ENCODE assay signal across 8 cellular contexts in the genomic region with DNA sequence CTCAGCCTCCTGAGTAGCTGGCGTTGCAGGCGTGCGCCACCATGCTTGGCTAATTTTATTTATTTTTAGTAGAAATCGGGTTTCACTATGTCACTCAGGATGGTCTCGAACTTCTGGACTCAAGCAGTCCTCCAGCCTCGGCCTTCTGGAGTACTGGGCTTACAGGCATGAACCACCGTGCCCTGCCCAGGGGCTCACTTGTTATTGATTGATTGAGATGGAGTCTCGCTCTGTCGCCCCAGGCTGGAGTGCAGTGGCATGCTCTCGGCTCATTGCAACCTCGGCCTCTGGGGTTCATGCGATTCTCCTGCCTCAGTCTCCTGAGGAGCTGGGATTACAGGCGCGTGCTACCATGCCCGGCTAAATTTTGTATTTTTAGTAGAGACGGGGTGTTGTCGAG. TPM values are rescaled to one million over a fixed set of nuclear protein-coding genes. Genes with fewer than 3 reads are reported as not detected.
DNase-seq lines count a peak whose midpoint lies in the region; ATAC-seq and TF ChIP-seq lines count a peak whose summit lies in the region.

No MANE protein-coding gene starts in this region.

- TF ChIP-seq CTCF in osteoblast (IDR thresholded peaks at IDR 0.05; ENCODE audit: extremely low read depth, low read depth, low read length) (no peak), Peyer's patch (IDR thresholded peaks at IDR 0.05) (no peak)

- no peak for TF ChIP-seq POLR2A in Peyer's patch (IDR thresholded peaks at IDR 0.05)

- H3K4me3 Mint-ChIP-seq in CD8-positive, alpha-beta memory T cell = peak overlapping the region; percentile 96 to 99 (median 98)
- peak overlapping the region; percentile 92 to 96 for H3K4me3 Mint-ChIP-seq in effector memory CD8-positive, alpha-beta T cell

- H3K27me3 ChIP-seq in CD8-positive, alpha-beta memory T cell (ENCODE audit: insufficient read depth, low read length, poor library complexity, severe bottlenecking) = no peaks in the 10 kb centered on the region
- no peaks in the 10 kb centered on the region for H3K27me3 ChIP-seq in NT2/D1 (ENCODE audit: insufficient read depth, insufficient read length)
- H3K27me3 ChIP-seq in osteoblast (ENCODE audit: insufficient read depth, low read length) = no peaks in the 10 kb centered on the region
- H3K27me3 ChIP-seq in Peyer's patch = no peaks in the 10 kb centered on the region

- no peaks in the 10 kb centered on the region for H3K9me3 Mint-ChIP-seq in CD8-positive, alpha-beta memory T cell
- no peaks in the 10 kb centered on the region for H3K9me3 Mint-ChIP-seq in effector memory CD8-positive, alpha-beta T cell

- H3K9me3 ChIP-seq in CD8-positive, alpha-beta memory T cell (ENCODE audit: low read length) = no peaks in the 10 kb centered on the region
- H3K9me3 ChIP-seq in NT2/D1 (ENCODE audit: insufficient read depth, low read length) = no peaks in the 10 kb centered on the region
- no peaks in the 10 kb centered on the region for H3K9me3 ChIP-seq in osteoblast (ENCODE audit: low read depth, low read length)
- no peaks in the 10 kb centered on the region for H3K9me3 ChIP-seq in Peyer's patch

- POLR2A ChIA-PET in CD8-positive, alpha-beta memory T cell (lab: Charles Lee) = no interaction called here

- H3K4me3 ChIP-seq in CD8-positive, alpha-beta memory T cell (ENCODE audit: low read length) = peak overlapping the region; percentile 76
- peak overlapping the region; percentile 97 for H3K4me3 ChIP-seq in NT2/D1 (ENCODE audit: insufficient read length, low read depth)
- H3K4me3 ChIP-seq in osteoblast (ENCODE audit: insufficient read depth, low read length) = peak overlapping the region; percentile 94
- peak overlapping the region in 2 of 4 donors; percentile 83 to 91 for H3K4me3 ChIP-seq in Peyer's patch

- peaks cover 0 to 25% (median 0%) of the 10 kb centered on the region in 3 donors for H3K36me3 Mint-ChIP-seq in CD8-positive, alpha-beta memory T cell
- H3K36me3 Mint-ChIP-seq in effector memory CD8-positive, alpha-beta T cell (ENCODE audit: insufficient read depth) = peaks cover 27% of the 10 kb centered on the region

- ATAC-seq in effector memory CD8-positive, alpha-beta T cell (replicated peaks) = no peak
- no peak for ATAC-seq in GM19452 (IDR thresholded peaks at IDR 0.05; ENCODE audit: unreplicated experiment)

- H3K27ac Mint-ChIP-seq in CD8-positive, alpha-beta memory T cell = peak overlapping the region in 6 of 8 donors; percentile 43 to 100 (median 100)
- H3K27ac Mint-ChIP-seq in effector memory CD8-positive, alpha-beta T cell = peak overlapping the region; percentile 99 to 100

- CTCF ChIA-PET in CD8-positive, alpha-beta memory T cell (lab: Charles Lee) = no interaction called here

- H2AFZ ChIP-seq in osteoblast (ENCODE audit: low read length) = no peak overlapping the region

- no peak for DNase-seq in CD8-positive, alpha-beta memory T cell
- no peak for DNase-seq in NT2/D1 (ENCODE audit: low read depth, low spot score)
- DNase-seq in effector memory CD8-positive, alpha-beta T cell = no peak
- no peak for DNase-seq in osteoblast (ENCODE audit: insufficient read length, low spot score, missing footprints)
- no peak for DNase-seq in Peyer's patch
- no peak for DNase-seq in NCI-H1436 treated with DMSO at 0.1 percent for 48 hours (lab: John Stamatoyannopoulos, UW)
- no peak for DNase-seq in medulla oblongata (ENCODE audit: extremely low spot score)

- H3K27ac ChIP-seq in CD8-positive, alpha-beta memory T cell (ENCODE audit: low read depth, low read length) = no peak overlapping the region
- H3K27ac ChIP-seq in osteoblast (ENCODE audit: low read depth, low read length) (peak overlapping the region; percentile 99), Peyer's patch (peak overlapping the region in 1 of 4 donors; percentile 99)

- H3K27me3 Mint-ChIP-seq in CD8-positive, alpha-beta memory T cell = no peaks in the 10 kb centered on the region
- no peaks in the 10 kb centered on the region for H3K27me3 Mint-ChIP-seq in effector memory CD8-positive, alpha-beta T cell

- H3K9ac ChIP-seq in NT2/D1 (ENCODE audit: insufficient read length, low read depth) = peak overlapping the region; percentile 61

- H3K4me1 ChIP-seq in CD8-positive, alpha-beta memory T cell (ENCODE audit: insufficient read depth, low read length) = peaks cover 33% of the 10 kb centered on the region
- H3K4me1 ChIP-seq in NT2/D1 (ENCODE audit: insufficient read depth, insufficient read length) (peaks cover 2% of the 10 kb centered on the region), osteoblast (ENCODE audit: insufficient read depth, low read length) (peaks cover 32% of the 10 kb centered on the region), Peyer's patch (peaks cover 0 to 42% (median 11%) of the 10 kb centered on the region in 4 donors)

- peaks cover 75% of the 10 kb centered on the region for H3K79me2 ChIP-seq in osteoblast (ENCODE audit: insufficient read depth, low read length)

- no peaks in the 10 kb centered on the region for H3K36me3 ChIP-seq in CD8-positive, alpha-beta memory T cell (ENCODE audit: insufficient read depth, low read length)
- peaks cover 6% of the 10 kb centered on the region for H3K36me3 ChIP-seq in NT2/D1 (ENCODE audit: insufficient read depth, insufficient read length, low read length)
- no peaks in the 10 kb centered on the region for H3K36me3 ChIP-seq in osteoblast (ENCODE audit: insufficient read depth, low read length)
- no peaks in the 10 kb centered on the region for H3K36me3 ChIP-seq in Peyer's patch

- peaks cover 60% of the 10 kb centered on the region for H4K20me1 ChIP-seq in osteoblast (ENCODE audit: insufficient read depth, low read length)

- H3K4me2 ChIP-seq in osteoblast (ENCODE audit: insufficient read depth, low read length) = peak overlapping the region; percentile 87

- H3K4me1 Mint-ChIP-seq in CD8-positive, alpha-beta memory T cell = peaks cover 56 to 85% (median 79%) of the 10 kb centered on the region in 3 donors
- H3K4me1 Mint-ChIP-seq in effector memory CD8-positive, alpha-beta T cell (ENCODE audit: low read depth in 2 of 2) = peaks cover 34 to 57% of the 10 kb centered on the region in 2 donors

RNA-seq across cellular contexts. Expression of gene HSPA4, which starts 1.6 kb away (rescaled TPM):
- total RNA-seq in CD8-positive, alpha-beta memory T cell = 100 to 1,000 TPM; 236 to 244 TPM
- polyA plus RNA-seq in CD8-positive, alpha-beta memory T cell = 39.8 TPM
- total RNA-seq in osteoblast = 125 and 135 TPM in 2 replicates
- total RNA-seq in Peyer's patch = 10 to 100 TPM; 18.0 to 78.4 (median 41.4) TPM

RNA-seq across cellular contexts. Expression of gene ZCCHC10, which starts 27.1 kb away (rescaled TPM):
- 10 to 100 TPM; 31.8 to 35.0 TPM for total RNA-seq in CD8-positive, alpha-beta memory T cell
- polyA plus RNA-seq in CD8-positive, alpha-beta memory T cell = 40.0 TPM
- total RNA-seq in osteoblast (7.7 and 12.3 TPM in 2 replicates), Peyer's patch (10 to 100 TPM in 3 of 4 donors, 1 to 10 TPM in 1; 8.3 to 22.0 (median 21.7) TPM)
